Comparison of ENCODE assay signal across 9 cellular contexts in the genomic region with DNA sequence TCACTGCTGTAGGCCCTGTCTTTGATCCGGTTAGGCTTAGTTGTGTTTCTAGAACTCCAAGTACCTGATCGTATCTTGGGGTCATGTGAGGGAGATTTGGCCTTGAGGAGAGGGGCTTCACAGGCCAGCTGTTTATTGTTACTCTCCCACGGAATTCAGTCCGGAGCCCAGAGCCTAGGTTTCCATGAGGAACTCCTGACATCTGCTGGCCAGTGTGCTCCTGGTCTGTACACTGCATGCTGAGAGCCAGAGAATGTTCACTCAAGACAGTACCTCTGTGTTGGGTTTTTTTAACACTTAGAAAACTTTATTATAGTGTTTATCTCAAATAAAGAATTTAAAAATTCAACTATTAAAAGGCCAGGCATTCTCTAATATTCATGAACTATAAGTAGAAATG.
DNase-seq lines count a peak whose midpoint lies in the region; ATAC-seq, FAIRE-seq and TF ChIP-seq lines count a peak whose summit lies in the region.
"Had no signal": no experiment of that assay in that cellular context is flagged by ENCODE, and none has a peak within 500 bp of the region (broad histone marks: within the 10 kb centered on the region; RNA-seq: fewer than 3 reads in every experiment).

No MANE protein-coding gene starts in this region.

- no peaks in the 10 kb centered on the region for H3K79me1 ChIP-seq in H1 (ENCODE audit: low read depth, low read length)

- no peak overlapping the region for H3K9ac ChIP-seq in H1 (replicated peaks in 1 of 4; ENCODE audit: extremely low read depth in 1 of 4, low read depth in 3 of 4, low read length in 3 of 4)

- CTCF ChIA-PET in H1 (lab: Charles Lee; ENCODE audit: partially characterized antibody): interaction anchor here (0.6 to 2.6 kb wide), 12 partner anchors 11 to 249 kb away, joined by 3 to 26 read pairs (median 3); no protein-coding TSS in a partner anchor
- CTCF ChIA-PET in WTC11 (lab: Charles Lee): interaction anchor here (0.6 kb wide), 1 partner anchor 92 kb away, joined by 3 read pairs; no protein-coding TSS in a partner anchor

- no peak overlapping the region for H2AK5ac ChIP-seq in H1 (ENCODE audit: low read depth, low read length)

- no peak overlapping the region for H2BK5ac ChIP-seq in H1 (ENCODE audit: low read depth, low read length)

- H4K20me1 ChIP-seq in H1 (replicated peaks in 1 of 2; ENCODE audit: control insufficient read depth in 1 of 2, insufficient read depth in 2 of 2, low read length in 2 of 2): no peaks in the 10 kb centered on the region

- FAIRE-seq in H1 (lab: Jason Lieb, UNC): peak; percentile 7

- no peak overlapping the region for H3K23ac ChIP-seq in H1 (ENCODE audit: insufficient read length)

- H2BK120ac ChIP-seq in H1 (replicated peaks; ENCODE audit: low read depth, low read length): no peak overlapping the region

- H3K27me3 Mint-ChIP-seq in nephron progenitor cell (ENCODE audit: low read depth, poor library complexity) (peaks cover 3% of the 10 kb centered on the region), WTC11 (ENCODE audit: low read depth) (peaks cover 6% of the 10 kb centered on the region)
- H3K27me3 Mint-ChIP-seq: activated naive CD4-positive, alpha-beta T cell treated with anti-CD3 and anti-CD28 coated beads, Interleukin-2, amount 50 U/mL, for 24 hours had no signal

- no peaks in the 10 kb centered on the region for H3K9me3 Mint-ChIP-seq in nephron progenitor cell
- peaks cover 79% of the 10 kb centered on the region for H3K9me3 Mint-ChIP-seq in WTC11
- H3K9me3 Mint-ChIP-seq: activated naive CD4-positive, alpha-beta T cell treated with anti-CD3 and anti-CD28 coated beads, Interleukin-2, amount 50 U/mL, for 24 hours had no signal

- H3K4me3 Mint-ChIP-seq in nephron progenitor cell (no peak overlapping the region), WTC11 (no peak overlapping the region)
- H3K4me3 Mint-ChIP-seq: activated naive CD4-positive, alpha-beta T cell treated with anti-CD3 and anti-CD28 coated beads, Interleukin-2, amount 50 U/mL, for 24 hours had no signal

- H3K56ac ChIP-seq in H1 (replicated peaks; ENCODE audit: insufficient read length, low read depth, low read length): no peak overlapping the region

- H2BK20ac ChIP-seq in H1 (ENCODE audit: low read length): no peak overlapping the region

- H3K4me1 Mint-ChIP-seq in nephron progenitor cell: peaks cover 3% of the 10 kb centered on the region
- no peaks in the 10 kb centered on the region for H3K4me1 Mint-ChIP-seq in WTC11
- H3K4me1 Mint-ChIP-seq: activated naive CD4-positive, alpha-beta T cell treated with anti-CD3 and anti-CD28 coated beads, Interleukin-2, amount 50 U/mL, for 24 hours had no signal

- no peak overlapping the region for H4K5ac ChIP-seq in H1 (ENCODE audit: insufficient read length, low read depth, low read length)

- no peaks in the 10 kb centered on the region for H3K9me3 ChIP-seq in H1 (ENCODE audit: insufficient read depth in 2 of 2, low read depth in 1 of 2, low read length in 1 of 2)

- TF ChIP-seq EP300 in H1 (IDR thresholded peaks at IDR 0.05; ENCODE audit: borderline replicate concordance in 1 of 2, low read depth in 2 of 2, low read length in 2 of 2): no peak

- H4K91ac ChIP-seq in H1 (replicated peaks; ENCODE audit: insufficient read length, low read length): no peak overlapping the region

- no peaks in the 10 kb centered on the region for H3K36me3 ChIP-seq in H1 (ENCODE audit: control insufficient read depth in 2 of 4, insufficient read depth in 4 of 4, low read length in 3 of 4)

- H3K36me3 Mint-ChIP-seq in nephron progenitor cell (ENCODE audit: low read depth) (no peaks in the 10 kb centered on the region), WTC11 (peaks cover 59% of the 10 kb centered on the region)
- H3K36me3 Mint-ChIP-seq: activated naive CD4-positive, alpha-beta T cell treated with anti-CD3 and anti-CD28 coated beads, Interleukin-2, amount 50 U/mL, for 24 hours had no signal

- DNase-seq in NCI-H510A treated with DMSO at 0.1 percent for 48 hours (lab: John Stamatoyannopoulos, UW): peak; percentile 67
- DNase-seq in H1 (ENCODE audit: low read depth in 1 of 2, low spot score in 2 of 2): peak; percentile 7 to 49
- DNase-seq in nephron progenitor cell: peak; percentile 33
- DNase-seq in WTC11 (ENCODE audit: low spot score): no peak
- no peak for DNase-seq in Kasumi-1 (lab: John Stamatoyannopoulos, UW)

- H4K8ac ChIP-seq in H1 (ENCODE audit: extremely low read depth, insufficient read depth, low read length): no peak overlapping the region

- no peaks in the 10 kb centered on the region for H3K27me3 ChIP-seq in H1 (replicated peaks in 1 of 4; ENCODE audit: control insufficient read depth in 3 of 4, extremely low read depth in 1 of 4, insufficient read depth in 3 of 4, low read length in 3 of 4)

- no peak for TF ChIP-seq POLR2A in H1 (IDR thresholded peaks at IDR 0.05; ENCODE audit: control extremely low read depth in 1 of 2, low read depth in 2 of 2, low read length in 2 of 2)

- no peak overlapping the region for H3K4me3 ChIP-seq in H1 (ENCODE audit: extremely low read depth in 1 of 4, insufficient read depth in 2 of 4, low read depth in 3 of 4, low read length in 4 of 4)

- H3K27ac ChIP-seq in C4-2B (no peak overlapping the region), H1 (ENCODE audit: low read depth, low read length) (no peak overlapping the region)

- TF ChIP-seq CTCF in C4-2B (conservative IDR thresholded peaks at IDR 0.05) (peak; percentile 19; the same call in 1 of the 2 replicates), H1 (IDR thresholded peaks at IDR 0.05; ENCODE audit: control extremely low read depth in 1 of 3, insufficient read depth in 1 of 3, low read depth in 1 of 3, low read length in 3 of 3) (peak; percentile 64 to 76 (median 76)), nephron progenitor cell (IDR thresholded peaks at IDR 0.05) (peak; percentile 43), WTC11 (IDR thresholded peaks at IDR 0.05) (no peak)

- H3K4me1 ChIP-seq in H1 (replicated peaks in 1 of 4; ENCODE audit: control insufficient read depth in 3 of 4, insufficient read depth in 4 of 4, low read length in 3 of 4): no peaks in the 10 kb centered on the region

- H3K4me2 ChIP-seq in H1 (ENCODE audit: insufficient read depth in 1 of 2, low read depth in 2 of 2, low read length in 2 of 2): no peak overlapping the region

- TF ChIP-seq RAD21 in H1 (IDR thresholded peaks at IDR 0.05 in 1 of 2, conservative IDR thresholded peaks at IDR 0.05 in 1 of 2; ENCODE audit: low read depth in 2 of 2, low read length in 2 of 2): peak; percentile 90 to 95

- no peaks in the 10 kb centered on the region for H3K23me2 ChIP-seq in H1 (ENCODE audit: low read depth, low read length)

- no peak overlapping the region for H3K27ac Mint-ChIP-seq in nephron progenitor cell
- no peak overlapping the region for H3K27ac Mint-ChIP-seq in WTC11
- H3K27ac Mint-ChIP-seq: activated naive CD4-positive, alpha-beta T cell treated with anti-CD3 and anti-CD28 coated beads, Interleukin-2, amount 50 U/mL, for 24 hours had no signal

- no peak overlapping the region for H2BK12ac ChIP-seq in H1 (ENCODE audit: low read depth, low read length)

- POLR2A ChIA-PET in H1 (lab: Charles Lee; ENCODE audit: partially characterized antibody): no interaction called here
- POLR2A ChIA-PET in WTC11 (lab: Charles Lee): no interaction called here

- ATAC-seq in WTC11: no peak
- ATAC-seq in GM21528 (IDR thresholded peaks at IDR 0.05; ENCODE audit: low FRiP score, unreplicated experiment): no peak
- no peak for ATAC-seq in HG03135 (IDR thresholded peaks at IDR 0.05; ENCODE audit: unreplicated experiment)

- no peak overlapping the region for H2BK15ac ChIP-seq in H1 (ENCODE audit: low read length)

- 45% methylated on average over 4 of the region's 4 CpGs; no CpG with 5 or more reads in 1 of the 2 experiments for WGBS in H1 (ENCODE audit: extremely low coverage in 1 of 2, insufficient coverage in 1 of 2, insufficient read length in 1 of 2, insufficient replicate concordance in 2 of 2, low coverage in 1 of 2, low lambda C conversion rate in 2 of 2, missing lambda C conversion rate in 1 of 2), 2 experiments

- no peak overlapping the region for H3K18ac ChIP-seq in H1 (ENCODE audit: extremely low read depth, low read length)

- H3K4ac ChIP-seq in H1 (replicated peaks; ENCODE audit: insufficient read length, low read depth, low read length): no peak overlapping the region

- no peak overlapping the region for H3K14ac ChIP-seq in H1 (ENCODE audit: insufficient read length)

- H2AFZ ChIP-seq in H1 (ENCODE audit: low read length): no peak overlapping the region

- H3K79me2 ChIP-seq in H1 (ENCODE audit: control insufficient read depth in 1 of 2, insufficient read depth in 2 of 2, low read length in 2 of 2): no peaks in the 10 kb centered on the region

TF ChIP-seq in H1, 55 proteins besides CTCF, POLR2A, EP300 and RAD21:
- TF ChIP-seq HDAC6 (IDR thresholded peaks at IDR 0.05; ENCODE audit: low read depth, low read length) (no peak), TEAD4 (IDR thresholded peaks at IDR 0.05; ENCODE audit: low read depth, low read length) (no peak), CHD2 (IDR thresholded peaks at IDR 0.05; ENCODE audit: low read length) (no peak), SIX5 (IDR thresholded peaks at IDR 0.05; ENCODE audit: low read depth, low read length) (no peak), HDAC2 (IDR thresholded peaks at IDR 0.05; ENCODE audit: borderline replicate concordance in 1 of 2, low read depth in 2 of 2, low read length in 2 of 2) (no peak), SRF (IDR thresholded peaks at IDR 0.05; ENCODE audit: low read depth, low read length) (no peak), BRCA1 (IDR thresholded peaks at IDR 0.05; ENCODE audit: low read depth, low read length) (no peak), SP4 (IDR thresholded peaks at IDR 0.05; ENCODE audit: low read length) (no peak)

TF ChIP-seq in WTC11, 78 proteins besides CTCF, POLR2A, EP300 and RAD21 (continues in another document):
- TF ChIP-seq PRRX2 (CRISPR knock-in tag; IDR thresholded peaks at IDR 0.05) (no peak), NFYB (CRISPR knock-in tag; conservative IDR thresholded peaks at IDR 0.05; ENCODE audit: low read depth) (no peak)

Comparison
In these comparisons a context has a peak if more than half of its experiments do, and no peak if none do; other contexts are left out.
1. DNase-seq: peak in NCI-H510A treated with DMSO at 0.1 percent for 48 hours (single experiment), H1 (2 of 2) and nephron progenitor cell (single experiment); none in WTC11 (single experiment) and Kasumi-1 (0 of 2).